21 cellular contexts compared by ENCODE assay signal in genomic region chr2:184410160-184410559, GRCh38.
DNase-seq lines count a peak whose midpoint lies in the region; ATAC-seq and TF ChIP-seq lines count a peak whose summit lies in the region.
"Had no signal": no experiment of that assay in that cellular context is flagged by ENCODE, and none has a peak within 500 bp of the region (broad histone marks: within the 10 kb centered on the region; RNA-seq: fewer than 3 reads in every experiment).

No MANE protein-coding gene starts in this region.

- POLR2A ChIA-PET in HEK293 (lab: Yijun Ruan, JAX), result no interaction called here
- POLR2A ChIA-PET in OCI-LY7 (lab: Charles Lee), result interaction anchor here (0.5 to 2.2 kb wide), 5 partner anchors 15 to 1262 kb away, joined by 3 to 5 read pairs (median 4); no protein-coding TSS in a partner anchor

- no peaks in the 10 kb centered on the region for H3K79me2 ChIP-seq in OCI-LY7 (ENCODE audit: insufficient read depth, low read depth, low read length)

- no peak overlapping the region for H3K4me2 ChIP-seq in OCI-LY7 (ENCODE audit: low read length)
- H3K4me2 ChIP-seq: BLaER1, GM23338 had no signal

- H3K9me3 ChIP-seq in HEK293 (ENCODE audit: control insufficient read depth, insufficient read depth, low read depth, low read length), result no peaks in the 10 kb centered on the region
- H3K9me3 ChIP-seq in OCI-LY7 (ENCODE audit: low read length), result peaks cover 18% of the 10 kb centered on the region

- no peak overlapping the region for H3K4me3 Mint-ChIP-seq in activated T-cell treated with anti-CD3 and anti-CD28 coated beads, Interleukin-2, amount 50 U/mL, for 72 hours
- no peak overlapping the region for H3K4me3 Mint-ChIP-seq in stimulated activated naive B cell treated with anti-CD40 and anti-IgM and Interleukin-4, amounts not matched to agents 10 μg/mL and 1 μg/mL and 100 μg/mL, for 72 hours
- H3K4me3 Mint-ChIP-seq: B cell; CD4-positive, CD25-positive, alpha-beta regulatory T cell; CD8-positive, alpha-beta T cell; GM23338; H9 had no signal

- H3K4me1 ChIP-seq in HEK293 (ENCODE audit: control insufficient read depth, insufficient read depth, low read length) (peaks cover 3% of the 10 kb centered on the region; the same call in 1 of the 2 replicates), OCI-LY7 (ENCODE audit: insufficient read depth, low read length, poor library complexity, severe bottlenecking) (no peaks in the 10 kb centered on the region)
- H3K4me1 ChIP-seq: BLaER1 had no signal

- H3K27ac ChIP-seq in HEK293 (ENCODE audit: extremely low read depth, low read depth, low read length) (no peak overlapping the region), OCI-LY7 (ENCODE audit: low read depth, low read length, poor library complexity, severe bottlenecking) (no peak overlapping the region)
- H3K27ac ChIP-seq: BLaER1, C4-2B had no signal

- TF ChIP-seq CTCF in HEK293 (tag by site-specific recombination; IDR thresholded peaks at IDR 0.05) (no peak), OCI-LY7 (conservative IDR thresholded peaks at IDR 0.05; ENCODE audit: low read length) (no peak)

- no peaks in the 10 kb centered on the region for H3K36me3 Mint-ChIP-seq in activated T-cell treated with anti-CD3 and anti-CD28 coated beads, Interleukin-2, amount 50 U/mL, for 72 hours (ENCODE audit: insufficient read depth in 2 of 2)
- H3K36me3 Mint-ChIP-seq in stimulated activated naive B cell treated with anti-CD40 and anti-IgM and Interleukin-4, amounts not matched to agents 10 μg/mL and 1 μg/mL and 100 μg/mL, for 72 hours, result no peaks in the 10 kb centered on the region
- H3K36me3 Mint-ChIP-seq: CD4-positive, CD25-positive, alpha-beta regulatory T cell; CD8-positive, alpha-beta T cell had no signal

- H3K27ac Mint-ChIP-seq in activated T-cell treated with anti-CD3 and anti-CD28 coated beads, Interleukin-2, amount 50 U/mL, for 72 hours, result no peak overlapping the region
- H3K27ac Mint-ChIP-seq in stimulated activated naive B cell treated with anti-CD40 and anti-IgM and Interleukin-4, amounts not matched to agents 10 μg/mL and 1 μg/mL and 100 μg/mL, for 72 hours, result no peak overlapping the region
- H3K27ac Mint-ChIP-seq: B cell; CD4-positive, CD25-positive, alpha-beta regulatory T cell; CD8-positive, alpha-beta T cell; GM23338; H9 had no signal

- no peaks in the 10 kb centered on the region for H4K20me1 ChIP-seq in OCI-LY7 (ENCODE audit: insufficient read depth, low read length)
- H4K20me1 ChIP-seq: BLaER1 had no signal

- CTCF ChIA-PET in HEK293 (lab: Yijun Ruan, JAX), result no interaction called here
- CTCF ChIA-PET in OCI-LY7 (lab: Charles Lee; ENCODE audit: unreplicated experiment), result no interaction called here

- BruUV-seq in OCI-LY7 (replicated peaks; lab: Mats Ljungman, UMichigan), result no TSS peak

- DNase-seq in OCI-LY7 (ENCODE audit: low spot score), result no peak
- peak; percentile 12 for DNase-seq in left kidney (ENCODE audit: low read depth, low spot score)
- DNase-seq in DMS79 (lab: John Stamatoyannopoulos, UW), result no peak
- no peak for DNase-seq in NCI-H526 (lab: John Stamatoyannopoulos, UW)
- no peak for DNase-seq in activated T-cell treated with anti-CD3 and anti-CD28 coated beads, Interleukin-2, amount 50 U/mL, for 72 hours
- no peak for DNase-seq in stimulated activated naive B cell treated with anti-CD40 and anti-IgM and Interleukin-4, amounts not matched to agents 10 μg/mL and 1 μg/mL and 100 μg/mL, for 72 hours
- DNase-seq: 8988T; Caco-2; CD4-positive, CD25-positive, alpha-beta regulatory T cell; CD8-positive, alpha-beta T cell; DMS153; EL; GDM1; H9 had no signal

- H2AFZ ChIP-seq in OCI-LY7 (ENCODE audit: low read length), result 0 out of 2 replicates have a peak overlapping the region, but pooled peaks have one; percentile 17
- H2AFZ ChIP-seq: GM23338 had no signal

- H3K4me3 ChIP-seq in HEK293 (ENCODE audit: low read depth, low read length), result no peak overlapping the region
- no peak overlapping the region for H3K4me3 ChIP-seq in OCI-LY7 (ENCODE audit: low read depth, low read length, poor library complexity, severe bottlenecking)
- H3K4me3 ChIP-seq: BLaER1, GM12878, GM23338 had no signal

- peaks cover 9 to 11% of the 10 kb centered on the region in 2 donors for H3K9me3 Mint-ChIP-seq in activated T-cell treated with anti-CD3 and anti-CD28 coated beads, Interleukin-2, amount 50 U/mL, for 72 hours
- peaks cover 5 to 10% of the 10 kb centered on the region in 2 donors for H3K9me3 Mint-ChIP-seq in stimulated activated naive B cell treated with anti-CD40 and anti-IgM and Interleukin-4, amounts not matched to agents 10 μg/mL and 1 μg/mL and 100 μg/mL, for 72 hours

- intact Hi-C loops in OCI-LY7 (cut with micrococcal nuclease; ENCODE audit: unreplicated experiment), result no loop called here

- H3K36me3 ChIP-seq in HEK293 (ENCODE audit: control insufficient read depth in 2 of 2, insufficient read depth in 1 of 2, low read length in 2 of 2) (no peaks in the 10 kb centered on the region), OCI-LY7 (ENCODE audit: insufficient read depth, low read length) (no peaks in the 10 kb centered on the region; the same call in 1 of the 2 replicates)
- H3K36me3 ChIP-seq: BLaER1 had no signal

- no peak for ATAC-seq in activated T-cell treated with anti-CD3 and anti-CD28 coated beads, Interleukin-2, amount 50 U/mL, for 72 hours (replicated peaks in 1 of 2)
- no peak for ATAC-seq in stimulated activated naive B cell treated with anti-CD40 and anti-IgM and Interleukin-4, amounts not matched to agents 10 μg/mL and 1 μg/mL and 100 μg/mL, for 72 hours (replicated peaks)
- ATAC-seq: CD8-positive, alpha-beta T cell; GM12878; GM23338; HCT116 had no signal

- H3K4me1 Mint-ChIP-seq in activated T-cell treated with anti-CD3 and anti-CD28 coated beads, Interleukin-2, amount 50 U/mL, for 72 hours (ENCODE audit: low read depth), result no peaks in the 10 kb centered on the region
- H3K4me1 Mint-ChIP-seq in stimulated activated naive B cell treated with anti-CD40 and anti-IgM and Interleukin-4, amounts not matched to agents 10 μg/mL and 1 μg/mL and 100 μg/mL, for 72 hours, result no peaks in the 10 kb centered on the region
- H3K4me1 Mint-ChIP-seq: B cell; CD4-positive, CD25-positive, alpha-beta regulatory T cell; GM23338 had no signal

- no peaks in the 10 kb centered on the region for H3K9me2 ChIP-seq in OCI-LY7 (ENCODE audit: insufficient read depth, low read length)

- H3K27me3 Mint-ChIP-seq in activated T-cell treated with anti-CD3 and anti-CD28 coated beads, Interleukin-2, amount 50 U/mL, for 72 hours (ENCODE audit: low read depth), result no peaks in the 10 kb centered on the region
- H3K27me3 Mint-ChIP-seq in stimulated activated naive B cell treated with anti-CD40 and anti-IgM and Interleukin-4, amounts not matched to agents 10 μg/mL and 1 μg/mL and 100 μg/mL, for 72 hours, result no peaks in the 10 kb centered on the region
- H3K27me3 Mint-ChIP-seq: B cell; CD4-positive, CD25-positive, alpha-beta regulatory T cell had no signal

TF ChIP-seq in HEK293, 187 proteins besides CTCF, POLR2A, EP300 and RAD21:
- TF ChIP-seq TCF7L2 (IDR thresholded peaks at IDR 0.05; ENCODE audit: borderline replicate concordance, low read depth, low read length) (peak; percentile 64; the same call in 1 of the 2 replicates), PBX3 (CRISPR knock-in tag; IDR thresholded peaks at IDR 0.05) (no peak)
